ENCODE assay signal across 1 cellular context in the genomic region with DNA sequence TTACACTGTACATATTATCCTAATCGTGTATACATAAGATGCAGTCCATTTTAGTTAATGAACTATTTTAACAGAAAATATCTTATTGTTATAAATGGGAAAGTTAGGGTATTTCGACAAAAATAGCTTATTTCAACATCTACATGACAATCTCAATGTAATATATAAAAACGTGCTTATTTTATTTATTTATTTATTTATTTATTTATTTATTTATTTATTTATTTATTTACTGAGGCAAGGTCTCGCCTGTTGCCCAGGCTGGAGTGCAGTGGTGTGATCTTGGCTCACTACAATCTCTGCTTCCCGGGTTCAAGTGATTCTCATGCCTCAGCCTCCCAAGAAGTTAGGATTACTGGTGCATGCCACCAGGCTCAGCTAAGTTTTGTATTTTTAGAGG.
TF ChIP-seq lines count a peak whose summit lies in the region.

No MANE protein-coding gene starts in this region.

TF ChIP-seq in HEK293, 187 proteins besides CTCF, POLR2A, EP300 and RAD21 (continued from another document):
- TF ChIP-seq ZNF18 (tag by site-specific recombination; IDR thresholded peaks at IDR 0.05) (no peak), ZNF426 (tag by site-specific recombination; IDR thresholded peaks at IDR 0.05) (peak; percentile 65), SALL2 (tag by site-specific recombination; IDR thresholded peaks at IDR 0.05; ENCODE audit: borderline replicate concordance) (no peak), ZNF146 (tag by site-specific recombination; IDR thresholded peaks at IDR 0.05) (no peak), ZNF792 (tag by site-specific recombination; IDR thresholded peaks at IDR 0.05) (no peak), ZNF501 (tag by site-specific recombination; IDR thresholded peaks at IDR 0.05) (0 out of 2 replicates have a peak, but pooled peaks have one; percentile 38), BCL11B (tag by site-specific recombination; IDR thresholded peaks at IDR 0.05; ENCODE audit: low read depth) (no peak), ZNF404 (tag by site-specific recombination; IDR thresholded peaks at IDR 0.05) (no peak), ZNF510 (tag by site-specific recombination; IDR thresholded peaks at IDR 0.05; ENCODE audit: insufficient replicate concordance) (peak; percentile 47), ZNF155 (tag by site-specific recombination; IDR thresholded peaks at IDR 0.05) (no peak), ZNF843 (tag by site-specific recombination; IDR thresholded peaks at IDR 0.05) (no peak), ZNF704 (tag by site-specific recombination; IDR thresholded peaks at IDR 0.05) (no peak), ZNF311 (tag by site-specific recombination; IDR thresholded peaks at IDR 0.05; ENCODE audit: borderline replicate concordance) (no peak), ZNF19 (tag by site-specific recombination; IDR thresholded peaks at IDR 0.05; ENCODE audit: low read depth) (no peak), ZNF677 (tag by site-specific recombination; IDR thresholded peaks at IDR 0.05) (no peak), ZNF561 (tag by site-specific recombination; IDR thresholded peaks at IDR 0.05; ENCODE audit: borderline replicate concordance) (no peak), ZNF558 (tag by site-specific recombination; IDR thresholded peaks at IDR 0.05) (no peak), ZNF248 (tag by site-specific recombination; IDR thresholded peaks at IDR 0.05) (no peak), ZFP41 (tag by site-specific recombination; IDR thresholded peaks at IDR 0.05; ENCODE audit: borderline replicate concordance) (no peak), ZNF48 (tag by site-specific recombination; IDR thresholded peaks at IDR 0.05) (no peak), ZBTB8A (tag by site-specific recombination; IDR thresholded peaks at IDR 0.05) (peak; percentile 63), ZNF747 (tag by site-specific recombination; IDR thresholded peaks at IDR 0.05) (no peak), KLF1 (tag by site-specific recombination; IDR thresholded peaks at IDR 0.05) (no peak), ZNF157 (tag by site-specific recombination; IDR thresholded peaks at IDR 0.05) (no peak), ZNF211 (tag by site-specific recombination; IDR thresholded peaks at IDR 0.05; ENCODE audit: low read depth) (no peak), SCRT2 (tag by site-specific recombination; IDR thresholded peaks at IDR 0.05) (no peak), YY1 (tag by site-specific recombination; IDR thresholded peaks at IDR 0.05) (no peak), ZNF280D (tag by site-specific recombination; IDR thresholded peaks at IDR 0.05) (no peak), ZNF174 (tag by site-specific recombination; IDR thresholded peaks at IDR 0.05) (no peak), ZNF324 (tag by site-specific recombination; IDR thresholded peaks at IDR 0.05) (no peak)
- TF ChIP-seq, protein P1, sequence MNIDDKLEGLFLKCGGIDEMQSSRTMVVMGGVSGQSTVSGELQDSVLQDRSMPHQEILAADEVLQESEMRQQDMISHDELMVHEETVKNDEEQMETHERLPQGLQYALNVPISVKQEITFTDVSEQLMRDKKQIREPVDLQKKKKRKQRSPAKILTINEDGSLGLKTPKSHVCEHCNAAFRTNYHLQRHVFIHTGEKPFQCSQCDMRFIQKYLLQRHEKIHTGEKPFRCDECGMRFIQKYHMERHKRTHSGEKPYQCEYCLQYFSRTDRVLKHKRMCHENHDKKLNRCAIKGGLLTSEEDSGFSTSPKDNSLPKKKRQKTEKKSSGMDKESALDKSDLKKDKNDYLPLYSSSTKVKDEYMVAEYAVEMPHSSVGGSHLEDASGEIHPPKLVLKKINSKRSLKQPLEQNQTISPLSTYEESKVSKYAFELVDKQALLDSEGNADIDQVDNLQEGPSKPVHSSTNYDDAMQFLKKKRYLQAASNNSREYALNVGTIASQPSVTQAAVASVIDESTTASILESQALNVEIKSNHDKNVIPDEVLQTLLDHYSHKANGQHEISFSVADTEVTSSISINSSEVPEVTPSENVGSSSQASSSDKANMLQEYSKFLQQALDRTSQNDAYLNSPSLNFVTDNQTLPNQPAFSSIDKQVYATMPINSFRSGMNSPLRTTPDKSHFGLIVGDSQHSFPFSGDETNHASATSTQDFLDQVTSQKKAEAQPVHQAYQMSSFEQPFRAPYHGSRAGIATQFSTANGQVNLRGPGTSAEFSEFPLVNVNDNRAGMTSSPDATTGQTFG (tag by site-specific recombination; IDR thresholded peaks at IDR 0.05; ENCODE audit: borderline replicate concordance): no peak
- TF ChIP-seq, protein P2, sequence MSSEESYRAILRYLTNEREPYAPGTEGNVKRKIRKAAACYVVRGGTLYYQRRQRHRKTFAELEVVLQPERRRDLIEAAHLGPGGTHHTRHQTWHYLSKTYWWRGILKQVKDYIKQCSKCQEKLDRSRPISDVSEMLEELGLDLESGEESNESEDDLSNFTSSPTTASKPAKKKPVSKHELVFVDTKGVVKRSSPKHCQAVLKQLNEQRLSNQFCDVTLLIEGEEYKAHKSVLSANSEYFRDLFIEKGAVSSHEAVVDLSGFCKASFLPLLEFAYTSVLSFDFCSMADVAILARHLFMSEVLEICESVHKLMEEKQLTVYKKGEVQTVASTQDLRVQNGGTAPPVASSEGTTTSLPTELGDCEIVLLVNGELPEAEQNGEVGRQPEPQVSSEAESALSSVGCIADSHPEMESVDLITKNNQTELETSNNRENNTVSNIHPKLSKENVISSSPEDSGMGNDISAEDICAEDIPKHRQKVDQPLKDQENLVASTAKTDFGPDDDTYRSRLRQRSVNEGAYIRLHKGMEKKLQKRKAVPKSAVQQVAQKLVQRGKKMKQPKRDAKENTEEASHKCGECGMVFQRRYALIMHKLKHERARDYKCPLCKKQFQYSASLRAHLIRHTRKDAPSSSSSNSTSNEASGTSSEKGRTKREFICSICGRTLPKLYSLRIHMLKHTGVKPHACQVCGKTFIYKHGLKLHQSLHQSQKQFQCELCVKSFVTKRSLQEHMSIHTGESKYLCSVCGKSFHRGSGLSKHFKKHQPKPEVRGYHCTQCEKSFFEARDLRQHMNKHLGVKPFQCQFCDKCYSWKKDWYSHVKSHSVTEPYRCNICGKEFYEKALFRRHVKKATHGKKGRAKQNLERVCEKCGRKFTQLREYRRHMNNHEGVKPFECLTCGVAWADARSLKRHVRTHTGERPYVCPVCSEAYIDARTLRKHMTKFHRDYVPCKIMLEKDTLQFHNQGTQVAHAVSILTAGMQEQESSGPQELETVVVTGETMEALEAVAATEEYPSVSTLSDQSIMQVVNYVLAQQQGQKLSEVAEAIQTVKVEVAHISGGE (tag by site-specific recombination; conservative IDR thresholded peaks at IDR 0.05; ENCODE audit: low read depth): peak; percentile 67
- TF ChIP-seq, protein P3, sequence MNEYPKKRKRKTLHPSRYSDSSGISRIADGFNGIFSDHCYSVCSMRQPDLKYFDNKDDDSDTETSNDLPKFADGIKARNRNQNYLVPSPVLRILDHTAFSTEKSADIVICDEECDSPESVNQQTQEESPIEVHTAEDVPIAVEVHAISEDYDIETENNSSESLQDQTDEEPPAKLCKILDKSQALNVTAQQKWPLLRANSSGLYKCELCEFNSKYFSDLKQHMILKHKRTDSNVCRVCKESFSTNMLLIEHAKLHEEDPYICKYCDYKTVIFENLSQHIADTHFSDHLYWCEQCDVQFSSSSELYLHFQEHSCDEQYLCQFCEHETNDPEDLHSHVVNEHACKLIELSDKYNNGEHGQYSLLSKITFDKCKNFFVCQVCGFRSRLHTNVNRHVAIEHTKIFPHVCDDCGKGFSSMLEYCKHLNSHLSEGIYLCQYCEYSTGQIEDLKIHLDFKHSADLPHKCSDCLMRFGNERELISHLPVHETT (tag by site-specific recombination; IDR thresholded peaks at IDR 0.05): no peak
- TF ChIP-seq, protein P4, sequence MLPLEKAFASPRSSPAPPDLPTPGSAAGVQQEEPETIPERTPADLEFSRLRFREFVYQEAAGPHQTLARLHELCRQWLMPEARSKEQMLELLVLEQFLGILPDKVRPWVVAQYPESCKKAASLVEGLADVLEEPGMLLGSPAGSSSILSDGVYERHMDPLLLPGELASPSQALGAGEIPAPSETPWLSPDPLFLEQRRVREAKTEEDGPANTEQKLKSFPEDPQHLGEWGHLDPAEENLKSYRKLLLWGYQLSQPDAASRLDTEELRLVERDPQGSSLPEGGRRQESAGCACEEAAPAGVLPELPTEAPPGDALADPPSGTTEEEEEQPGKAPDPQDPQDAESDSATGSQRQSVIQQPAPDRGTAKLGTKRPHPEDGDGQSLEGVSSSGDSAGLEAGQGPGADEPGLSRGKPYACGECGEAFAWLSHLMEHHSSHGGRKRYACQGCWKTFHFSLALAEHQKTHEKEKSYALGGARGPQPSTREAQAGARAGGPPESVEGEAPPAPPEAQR (tag by site-specific recombination; IDR thresholded peaks at IDR 0.05): no peak
- TF ChIP-seq, protein P5, sequence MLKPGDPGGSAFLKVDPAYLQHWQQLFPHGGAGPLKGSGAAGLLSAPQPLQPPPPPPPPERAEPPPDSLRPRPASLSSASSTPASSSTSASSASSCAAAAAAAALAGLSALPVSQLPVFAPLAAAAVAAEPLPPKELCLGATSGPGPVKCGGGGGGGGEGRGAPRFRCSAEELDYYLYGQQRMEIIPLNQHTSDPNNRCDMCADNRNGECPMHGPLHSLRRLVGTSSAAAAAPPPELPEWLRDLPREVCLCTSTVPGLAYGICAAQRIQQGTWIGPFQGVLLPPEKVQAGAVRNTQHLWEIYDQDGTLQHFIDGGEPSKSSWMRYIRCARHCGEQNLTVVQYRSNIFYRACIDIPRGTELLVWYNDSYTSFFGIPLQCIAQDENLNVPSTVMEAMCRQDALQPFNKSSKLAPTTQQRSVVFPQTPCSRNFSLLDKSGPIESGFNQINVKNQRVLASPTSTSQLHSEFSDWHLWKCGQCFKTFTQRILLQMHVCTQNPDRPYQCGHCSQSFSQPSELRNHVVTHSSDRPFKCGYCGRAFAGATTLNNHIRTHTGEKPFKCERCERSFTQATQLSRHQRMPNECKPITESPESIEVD (tag by site-specific recombination; IDR thresholded peaks at IDR 0.05): no peak
